Comparison of ENCODE assay signal across 11 cellular contexts in the genomic region with DNA sequence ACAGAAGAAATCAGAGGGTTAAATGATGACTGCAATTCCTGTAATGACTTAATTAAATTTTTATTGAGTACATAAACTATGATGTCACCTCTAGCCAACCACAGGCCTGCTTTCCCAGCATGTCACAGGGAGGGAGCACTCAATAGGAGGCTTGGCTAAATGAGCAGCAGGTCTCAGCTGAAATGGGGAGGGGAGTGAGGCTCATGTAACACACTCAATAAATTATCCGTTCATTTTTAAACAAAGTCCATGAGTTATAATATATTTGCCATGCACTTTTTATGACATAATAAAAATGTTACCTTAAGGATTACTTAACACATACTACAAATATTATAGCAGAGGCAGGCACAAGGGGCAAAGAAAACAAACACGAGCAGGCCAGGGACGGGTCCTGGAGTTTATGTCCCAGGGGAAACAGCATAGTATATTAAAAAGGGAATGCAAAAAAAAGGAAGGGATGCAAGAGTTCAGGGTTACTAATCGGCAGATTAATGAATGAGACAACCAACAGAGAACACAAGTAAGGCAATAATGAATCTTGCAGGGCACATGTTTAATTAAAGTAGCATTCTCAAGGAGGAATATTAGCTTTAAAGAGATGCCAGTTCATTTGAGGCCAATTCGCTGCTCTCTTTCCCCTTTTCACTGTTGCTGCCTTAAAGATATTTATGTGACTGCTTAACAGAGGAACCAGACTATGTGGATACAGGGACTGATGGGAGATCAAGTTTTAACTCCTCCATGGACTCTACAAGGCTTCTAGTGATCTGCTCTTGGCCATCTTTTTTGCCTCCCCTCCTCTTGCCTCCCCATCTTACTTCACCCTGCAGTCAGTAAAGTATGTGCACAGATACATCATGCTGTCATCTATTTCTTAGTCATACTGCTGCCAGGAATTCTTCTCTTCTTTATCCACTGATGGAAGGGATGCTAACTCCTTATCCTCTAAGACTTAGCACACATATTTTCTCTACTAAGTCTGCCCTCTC. TPM values are rescaled to one million over a fixed set of nuclear protein-coding genes. Genes with fewer than 3 reads are reported as not detected.
DNase-seq lines count a peak whose midpoint lies in the region; ATAC-seq, FAIRE-seq and TF ChIP-seq lines count a peak whose summit lies in the region.
"Had no signal": no experiment of that assay in that cellular context is flagged by ENCODE, and none has a peak within 500 bp of the region (broad histone marks: within the 10 kb centered on the region; RNA-seq: fewer than 3 reads in every experiment).

No MANE protein-coding gene starts in this region.

- DNase-seq in NCI-H146 (lab: John Stamatoyannopoulos, UW) (peak; percentile 28), NCI-H146 treated with DMSO at 0.1 percent for 48 hours (lab: John Stamatoyannopoulos, UW; ENCODE audit: unreplicated experiment) (no peak), SJSA1 (ENCODE audit: low read depth in 1 of 2, low spot score in 2 of 2) (peak in 1 of 2 experiments; percentile 54), foreskin keratinocyte (peak in 1 of 2 donors; percentile 69), small intestine (peak; percentile 80), T-helper 17 cell (no peak), NCI-H524 (lab: John Stamatoyannopoulos, UW) (no peak)
- DNase-seq: activated CD4-positive, alpha-beta memory T cell treated with anti-CD3 and anti-CD28 coated beads, Interleukin-2, amount 10 ng/mL, durations not matched to agents 7 days and 5 days had no signal

- peaks cover 2% of the 10 kb centered on the region for H3K36me3 Mint-ChIP-seq in T-helper 17 cell (ENCODE audit: low read depth)

- no peaks in the 10 kb centered on the region for H3K27me3 ChIP-seq in SJSA1 (replicated peaks)
- H3K27me3 ChIP-seq in foreskin keratinocyte, result no peaks in the 10 kb centered on the region
- H3K27me3 ChIP-seq in small intestine (ENCODE audit: control insufficient read depth in 2 of 2, insufficient read depth in 2 of 2, low read length in 2 of 2), result no peaks in the 10 kb centered on the region

- ATAC-seq in foreskin keratinocyte (peak; percentile 42), HG03139 (IDR thresholded peaks at IDR 0.05; ENCODE audit: unreplicated experiment) (no peak), T-helper 17 cell (no peak)

- H3K27me3 Mint-ChIP-seq in T-helper 17 cell, result no peaks in the 10 kb centered on the region
- H3K27me3 Mint-ChIP-seq: activated CD4-positive, alpha-beta memory T cell treated with anti-CD3 and anti-CD28 coated beads, Interleukin-2, amount 10 ng/mL, durations not matched to agents 7 days and 5 days had no signal

- H3K4me3 ChIP-seq in SJSA1 (no peak overlapping the region), small intestine (ENCODE audit: low read depth in 1 of 2, low read length in 2 of 2) (no peak overlapping the region)

- WGBS in small intestine, 3 donors, result 33 to 53% (median 50%) methylated on average over 5 of the region's 5 CpGs

- FAIRE-seq in small intestine (lab: Jason Lieb, UNC), result no peak

- H3K4me1 Mint-ChIP-seq in T-helper 17 cell, result peaks cover 10% of the 10 kb centered on the region

- H3K4me3 Mint-ChIP-seq in T-helper 17 cell, result no peak overlapping the region
- H3K4me3 Mint-ChIP-seq: activated CD4-positive, alpha-beta memory T cell treated with anti-CD3 and anti-CD28 coated beads, Interleukin-2, amount 10 ng/mL, durations not matched to agents 7 days and 5 days had no signal

- H3K27ac ChIP-seq in SJSA1, result peak overlapping the region; percentile 66
- peak overlapping the region; percentile 50 for H3K27ac ChIP-seq in foreskin keratinocyte
- peak overlapping the region; percentile 35 to 48 for H3K27ac ChIP-seq in small intestine (ENCODE audit: low read depth in 1 of 2, low read length in 1 of 2)

- H3K27ac Mint-ChIP-seq in T-helper 17 cell, result no peak overlapping the region
- H3K27ac Mint-ChIP-seq: activated CD4-positive, alpha-beta memory T cell treated with anti-CD3 and anti-CD28 coated beads, Interleukin-2, amount 10 ng/mL, durations not matched to agents 7 days and 5 days had no signal

- H3K9me3 ChIP-seq in SJSA1 (replicated peaks), result no peaks in the 10 kb centered on the region
- no peaks in the 10 kb centered on the region for H3K9me3 ChIP-seq in small intestine (ENCODE audit: control insufficient read depth, low read depth)
- no peaks in the 10 kb centered on the region for H3K9me3 ChIP-seq in T-helper 17 cell (ENCODE audit: control insufficient read depth, low read length, poor library complexity, severe bottlenecking)

- TF ChIP-seq CTCF in foreskin keratinocyte (conservative IDR thresholded peaks at IDR 0.05), result no peak

- H3K36me3 ChIP-seq in SJSA1, result no peaks in the 10 kb centered on the region
- H3K36me3 ChIP-seq in small intestine (ENCODE audit: control insufficient read depth in 2 of 2, insufficient read depth in 2 of 2, low read length in 2 of 2), result no peaks in the 10 kb centered on the region

- H3K4me1 ChIP-seq in SJSA1 (replicated peaks) (peaks cover 59% of the 10 kb centered on the region), foreskin keratinocyte (peaks cover 28% of the 10 kb centered on the region), small intestine (ENCODE audit: control insufficient read depth in 2 of 2, insufficient read depth in 1 of 2, low read depth in 1 of 2, low read length in 1 of 2) (peaks cover 3% of the 10 kb centered on the region in 2 donors)

RNA-seq across cellular contexts. Expression of gene FAM83C, which starts 27.3 kb away (rescaled TPM):
- total RNA-seq in SJSA1 (2014; rRNA removed; shearing (Covaris generic)), result not detected in 2 replicates
- total RNA-seq in foreskin keratinocyte, result 2.6 and 3.0 TPM in 2 replicates
- polyA plus RNA-seq in foreskin keratinocyte, result 2.3 and 3.1 TPM in 2 replicates
- polyA plus RNA-seq in small intestine, result under 1 TPM in 1 of 3 donors, not detected in 2; 0.27 TPM
- total RNA-seq in T-helper 17 cell, result not detected
- total RNA-seq: activated CD4-positive, alpha-beta memory T cell treated with anti-CD3 and anti-CD28 coated beads, Interleukin-2, amount 10 ng/mL, durations not matched to agents 7 days and 5 days; mesenteric fat pad; OCI-LY7 had no signal

RNA-seq across cellular contexts. Expression of gene EIF6, which starts 34.9 kb away (rescaled TPM):
- 118 and 155 TPM in 2 replicates for total RNA-seq in SJSA1 (2014; rRNA removed; shearing (Covaris generic))
- total RNA-seq in foreskin keratinocyte (388 and 438 TPM in 2 replicates), T-helper 17 cell (10 to 100 TPM; 39.4 to 43.6 TPM)
- polyA plus RNA-seq in foreskin keratinocyte (487 and 547 TPM in 2 replicates), small intestine (100 to 1,000 TPM; 255 to 394 (median 313) TPM)

RNA-seq across cellular contexts. Expression of gene MMP24OS, which starts 41.6 kb away (rescaled TPM):
- 18.5 and 19.1 TPM in 2 replicates for total RNA-seq in SJSA1 (2014; rRNA removed; shearing (Covaris generic))
- total RNA-seq in foreskin keratinocyte (31.6 and 48.2 TPM in 2 replicates), T-helper 17 cell (10 to 100 TPM; 60.8 to 64.4 TPM)
- polyA plus RNA-seq in foreskin keratinocyte (85.2 and 112 TPM in 2 replicates), small intestine (10 to 100 TPM; 28.4 to 88.8 (median 57.8) TPM)

Comparison
In these comparisons a context has a peak if more than half of its experiments do, and no peak if none do; other contexts are left out.
1. DNase-seq: peak in NCI-H146 (single experiment) and small intestine (single experiment); none in NCI-H146 treated with DMSO at 0.1 percent for 48 hours (single experiment), T-helper 17 cell (0 of 3) and NCI-H524 (0 of 2).
2. Peak in every context shown above with its lines, with median percentiles within 50 percentile points of each other: H3K27ac ChIP-seq.